8 cellular contexts compared by ENCODE assay signal in the genomic region with DNA sequence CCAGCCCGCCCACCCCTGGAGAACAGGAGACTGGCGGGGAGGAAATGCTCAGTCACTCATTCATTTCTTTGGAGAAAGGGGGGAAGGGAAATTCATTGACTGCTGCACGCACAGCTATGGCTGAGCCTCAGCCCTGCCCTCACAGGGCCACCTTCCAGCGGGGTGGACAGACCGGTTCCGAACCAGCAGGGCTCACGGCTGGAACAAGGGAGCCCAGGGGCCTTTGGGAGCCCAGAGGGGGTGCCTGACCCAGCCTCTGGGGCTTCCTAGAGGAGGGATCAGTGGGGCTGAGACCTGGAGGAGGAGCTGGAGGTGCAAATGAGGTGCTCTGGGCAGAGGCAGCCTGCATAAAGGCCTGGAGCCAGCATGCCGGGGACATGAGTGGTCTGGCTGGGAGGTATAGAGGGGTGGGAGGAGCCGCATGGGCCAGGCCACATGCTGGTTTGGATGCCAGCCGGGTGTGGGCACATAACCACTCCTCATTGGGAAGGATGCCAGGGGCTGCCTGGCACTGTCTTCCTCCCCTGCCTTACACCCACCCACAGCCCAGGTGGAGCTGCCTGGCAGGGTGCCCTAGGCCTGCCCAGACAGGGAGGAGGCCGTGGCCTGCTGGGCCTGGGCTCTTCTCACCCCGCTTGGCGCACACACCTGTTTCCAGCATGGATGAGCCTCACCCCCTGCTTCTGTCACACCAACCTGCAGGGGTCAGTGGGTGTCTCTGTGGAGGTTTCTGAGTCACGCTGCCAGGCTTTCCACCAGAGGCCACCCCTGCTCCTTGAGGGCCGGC. TPM values are rescaled to one million over a fixed set of nuclear protein-coding genes. Genes with fewer than 3 reads are reported as not detected.
A peak's percentile ranks its signal among the peaks of the same experiment; 100 is the strongest.
DNase-seq lines count a peak whose midpoint lies in the region; ATAC-seq and TF ChIP-seq lines count a peak whose summit lies in the region.

No MANE protein-coding gene starts in this region.

- no peak overlapping the region for H3K4me3 Mint-ChIP-seq in activated naive CD4-positive, alpha-beta T cell treated with anti-CD3 and anti-CD28 coated beads, Interleukin-2, amount 10 ng/mL, durations not matched to agents 7 days and 5 days

- peak; percentile 13 for DNase-seq in activated naive CD4-positive, alpha-beta T cell treated with anti-CD3 and anti-CD28 coated beads, Interleukin-2, amount 10 ng/mL, durations not matched to agents 7 days and 5 days
- no peak for DNase-seq in activated naive CD4-positive, alpha-beta T cell treated with anti-CD3 and anti-CD28 coated beads, Interleukin-2, amount 50 U/mL, for 16 hours
- DNase-seq in SW480 (ENCODE audit: low spot score), result peak; percentile 81
- peak; percentile 75 for DNase-seq in left cardiac atrium
- DNase-seq in gastrocnemius medialis, result peak in 1 of 2 donors; percentile 61
- no peak for DNase-seq in GOT3 (lab: John Stamatoyannopoulos, UW)
- DNase-seq in KG1 (lab: John Stamatoyannopoulos, UW), result no peak
- no peak for DNase-seq in testis

- peaks cover 17% of the 10 kb centered on the region for H3K4me1 Mint-ChIP-seq in activated naive CD4-positive, alpha-beta T cell treated with anti-CD3 and anti-CD28 coated beads, Interleukin-2, amount 10 ng/mL, durations not matched to agents 7 days and 5 days

- H3K4me1 ChIP-seq in gastrocnemius medialis (peaks cover 32 to 36% of the 10 kb centered on the region in 2 donors), testis (peaks cover 11% of the 10 kb centered on the region)

- no peaks in the 10 kb centered on the region for H3K9me3 Mint-ChIP-seq in activated naive CD4-positive, alpha-beta T cell treated with anti-CD3 and anti-CD28 coated beads, Interleukin-2, amount 10 ng/mL, durations not matched to agents 7 days and 5 days

- H3K27me3 ChIP-seq in gastrocnemius medialis, result no peaks in the 10 kb centered on the region
- H3K27me3 ChIP-seq in testis, result no peaks in the 10 kb centered on the region

- TF ChIP-seq CTCF in gastrocnemius medialis (IDR thresholded peaks at IDR 0.05 in 4 of 5, conservative IDR thresholded peaks at IDR 0.05 in 1 of 5) (no peak), testis (IDR thresholded peaks at IDR 0.05) (no peak)

- H3K36me3 ChIP-seq in gastrocnemius medialis, result peaks cover 0 to 13% of the 10 kb centered on the region in 2 donors
- H3K36me3 ChIP-seq in testis (ENCODE audit: low read depth, missing control alignments), result no peaks in the 10 kb centered on the region

- H3K27me3 Mint-ChIP-seq in activated naive CD4-positive, alpha-beta T cell treated with anti-CD3 and anti-CD28 coated beads, Interleukin-2, amount 10 ng/mL, durations not matched to agents 7 days and 5 days, result no peaks in the 10 kb centered on the region

- H3K4me3 ChIP-seq in gastrocnemius medialis, result no peak overlapping the region
- H3K4me3 ChIP-seq in testis, result no peak overlapping the region

- no peak for TF ChIP-seq POLR2A in gastrocnemius medialis (IDR thresholded peaks at IDR 0.05)
- TF ChIP-seq POLR2A in testis (IDR thresholded peaks at IDR 0.05), result no peak

- intact Hi-C loops in left cardiac atrium (cut with DNase I), result no loop called here
- intact Hi-C loops in gastrocnemius medialis (cut with DNase I; ENCODE audit: low total_unique reads), result no loop called here
- intact Hi-C loops in testis (cut with DNase I; ENCODE audit: low total_unique reads), result no loop called here

- no peak overlapping the region for H3K27ac Mint-ChIP-seq in activated naive CD4-positive, alpha-beta T cell treated with anti-CD3 and anti-CD28 coated beads, Interleukin-2, amount 10 ng/mL, durations not matched to agents 7 days and 5 days

- CTCF ChIA-PET in activated naive CD4-positive, alpha-beta T cell treated with anti-CD3 and anti-CD28 coated beads, Interleukin-2, amount 10 ng/mL, durations not matched to agents 7 days and 5 days (lab: Charles Lee), result interaction anchor here (0.6 to 1.0 kb wide), 2 partner anchors 22 to 235 kb away, joined by 3 read pairs; no protein-coding TSS in a partner anchor

- peaks cover 29% of the 10 kb centered on the region for H3K36me3 Mint-ChIP-seq in activated naive CD4-positive, alpha-beta T cell treated with anti-CD3 and anti-CD28 coated beads, Interleukin-2, amount 10 ng/mL, durations not matched to agents 7 days and 5 days

- H3K9me3 ChIP-seq in gastrocnemius medialis (no peaks in the 10 kb centered on the region), testis (no peaks in the 10 kb centered on the region)

- peak; percentile 72 to 89 for ATAC-seq in left cardiac atrium
- ATAC-seq in gastrocnemius medialis, result peak in 1 of 2 donors; percentile 32

- 58 to 59% methylated on average over 11 to 15 of the region's 15 CpGs for WGBS in testis, 2 donors

- H3K27ac ChIP-seq in gastrocnemius medialis (peak overlapping the region; percentile 46 to 65 (median 55)), testis (no peak overlapping the region)

- in situ Hi-C loops in gastrocnemius medialis (cut with MboI; ENCODE audit: low sequenced_read_pairs in 4 of 4), result no loop called here

RNA-seq across cellular contexts. Expression of gene PPP5C, which starts 26.9 kb away (rescaled TPM):
- total RNA-seq in left cardiac atrium, result 10 to 100 TPM; 60.5 to 75.1 TPM
- 10 to 100 TPM; 47.4 to 74.9 (median 62.8) TPM for total RNA-seq in gastrocnemius medialis
- 10 to 100 TPM; 71.7 to 72.8 TPM for total RNA-seq in testis
- polyA plus RNA-seq in testis (ENCODE audit: insufficient read depth, low read depth, low replicate concordance), result 49.1 TPM

RNA-seq across cellular contexts. Expression of gene CCDC8, which starts 39.6 kb away (rescaled TPM):
- total RNA-seq in left cardiac atrium, result 10 to 100 TPM; 29.6 to 38.4 TPM
- total RNA-seq in gastrocnemius medialis, result 1 to 10 TPM in 1 of 4 donors, under 1 TPM in 3; 0.46 to 1.6 (median 0.75) TPM
- 10 to 100 TPM; 23.3 to 33.8 TPM for total RNA-seq in testis
- 20.1 TPM for polyA plus RNA-seq in testis (ENCODE audit: insufficient read depth, low read depth, low replicate concordance)

RNA-seq across cellular contexts. Expression of gene PNMA8C, which starts 55.0 kb away (rescaled TPM):
- total RNA-seq in left cardiac atrium (under 1 TPM; 0.09 to 0.16 TPM), gastrocnemius medialis (not detected), testis (1 to 10 TPM; 1.4 to 1.9 TPM)
- polyA plus RNA-seq in testis (ENCODE audit: insufficient read depth, low read depth, low replicate concordance), result 1.2 TPM

Comparison
In these comparisons a context has a peak if more than half of its experiments do, and no peak if none do; other contexts are left out.
1. DNase-seq: peak in activated naive CD4-positive, alpha-beta T cell treated with anti-CD3 and anti-CD28 coated beads, Interleukin-2, amount 10 ng/mL, durations not matched to agents 7 days and 5 days (single experiment), SW480 (single experiment) and left cardiac atrium (single experiment); none in activated naive CD4-positive, alpha-beta T cell treated with anti-CD3 and anti-CD28 coated beads, Interleukin-2, amount 50 U/mL, for 16 hours (single experiment), GOT3 (single experiment), KG1 (single experiment) and testis (single experiment).
2. H3K27ac ChIP-seq: peak in gastrocnemius medialis (4 of 4); none in testis (0 of 2).
3. RNA of gene CCDC8, which starts 39.6 kb away (total RNA-seq): 29.6 to 38.4 TPM in left cardiac atrium and 23.3 to 33.8 TPM in testis; 0.46 to 1.6 TPM in gastrocnemius medialis; every median in the first group is over 4 times any median in the second.